In the genomic region with DNA sequence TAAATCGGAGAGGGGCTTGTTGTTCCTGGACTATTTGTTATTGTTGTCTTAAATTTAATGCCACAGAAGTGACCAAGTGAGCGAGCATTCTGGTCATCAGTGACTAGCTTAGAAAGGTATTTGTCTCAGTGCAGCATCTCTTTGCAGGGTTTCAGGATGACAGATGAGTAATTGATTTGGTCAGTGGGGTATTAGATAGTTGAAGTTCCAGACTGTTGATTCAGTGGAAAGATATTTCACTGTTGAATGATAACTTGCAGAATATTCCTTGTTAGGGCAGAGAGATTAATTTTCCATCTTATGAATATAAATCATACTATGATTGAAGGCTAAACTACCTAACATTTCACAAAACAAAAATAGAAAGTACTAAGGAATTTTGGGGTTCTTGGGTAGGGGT, we compare ENCODE assay signal across 12 cellular contexts.
DNase-seq lines count a peak whose midpoint lies in the region; ATAC-seq and TF ChIP-seq lines count a peak whose summit lies in the region.
"Had no signal": no experiment of that assay in that cellular context is flagged by ENCODE, and none has a peak within 500 bp of the region (broad histone marks: within the 10 kb centered on the region; RNA-seq: fewer than 3 reads in every experiment).

No MANE protein-coding gene starts in this region.

- TF ChIP-seq CTCF in SK-N-SH (IDR thresholded peaks at IDR 0.05) (no peak), foreskin fibroblast (IDR thresholded peaks at IDR 0.05; ENCODE audit: low read depth, low read length) (no peak), type B pancreatic cell (conservative IDR thresholded peaks at IDR 0.05) (no peak)

- peaks cover 60 to 71% of the 10 kb centered on the region in 2 experiments for H3K4me1 ChIP-seq in SK-N-SH (ENCODE audit: control insufficient read depth in 1 of 2, insufficient read depth in 2 of 2, low read depth in 1 of 2, low read length in 1 of 2)

- peaks cover 23% of the 10 kb centered on the region for H4K20me1 ChIP-seq in SK-N-SH (ENCODE audit: insufficient read depth)

- peak; percentile 20 to 99; a peak in 3 of 4 replicates for TF ChIP-seq EP300 in SK-N-SH (IDR thresholded peaks at IDR 0.05; ENCODE audit: borderline replicate concordance in 1 of 2, low read depth in 1 of 2, low read length in 1 of 2)

- POLR2A ChIA-PET in SK-N-SH (lab: Yijun Ruan, JAX) = interaction anchor here (1.0 kb wide), 1 partner anchor 122 kb away, joined by 3 read pairs; no protein-coding TSS in a partner anchor

- no peak for ATAC-seq in HG02884 (IDR thresholded peaks at IDR 0.05; ENCODE audit: unreplicated experiment)

- H3K27me3 ChIP-seq in SK-N-SH (ENCODE audit: insufficient read depth) = no peaks in the 10 kb centered on the region

- peak overlapping the region; percentile 53 for H3K4me3 Mint-ChIP-seq in type B pancreatic cell

- TF ChIP-seq RAD21 in SK-N-SH (IDR thresholded peaks at IDR 0.05; ENCODE audit: low read length) = no peak

- peaks cover 0 to 1% of the 10 kb centered on the region in 2 experiments for H3K36me3 ChIP-seq in SK-N-SH (replicated peaks in 1 of 2; ENCODE audit: control insufficient read depth in 1 of 2, insufficient read depth in 2 of 2, low read length in 1 of 2)

- peak overlapping the region; percentile 77 for H3K4me2 ChIP-seq in SK-N-SH

- H3K9me3 Mint-ChIP-seq in type B pancreatic cell = no peaks in the 10 kb centered on the region
- H3K9me3 Mint-ChIP-seq: naive B cell, T-cell had no signal

- no peak overlapping the region for H2AFZ ChIP-seq in SK-N-SH (ENCODE audit: low read depth)

- H3K36me3 Mint-ChIP-seq in type B pancreatic cell = no peaks in the 10 kb centered on the region
- H3K36me3 Mint-ChIP-seq: naive B cell, T-cell had no signal

- CTCF ChIA-PET in SK-N-SH (lab: Yijun Ruan, JAX) = interaction anchor here (0.9 to 2.2 kb wide), 3 partner anchors 116 to 317 kb away, joined by 3 to 7 read pairs (median 5); partner anchors contain the start of gene TRIO

- peak overlapping the region; percentile 77; the same call in 1 of the 2 replicates for H3K9ac ChIP-seq in SK-N-SH

- no peaks in the 10 kb centered on the region for H3K9me3 ChIP-seq in SK-N-SH

- H3K4me3 ChIP-seq in SK-N-SH (ENCODE audit: low read depth in 2 of 2, low read length in 1 of 2) (no peak overlapping the region; a peak in 1 of 4 replicates), foreskin fibroblast (ENCODE audit: low read depth in 1 of 2, low read length in 2 of 2) (no peak overlapping the region)

- H3K79me2 ChIP-seq in SK-N-SH (ENCODE audit: insufficient read depth) = peaks cover 98% of the 10 kb centered on the region

- H3K27ac Mint-ChIP-seq in type B pancreatic cell = peak overlapping the region; percentile 65
- H3K27ac Mint-ChIP-seq: T-cell had no signal

- 10% methylated on average over 2 of the region's 2 CpGs for WGBS in SK-N-SH (ENCODE audit: low lambda C conversion rate)

- peak; percentile 25 for DNase-seq in NCI-H82 (lab: John Stamatoyannopoulos, UW)
- no peak for DNase-seq in NCI-H82 treated with DMSO at 0.1 percent for 48 hours (lab: John Stamatoyannopoulos, UW; ENCODE audit: unreplicated experiment)
- no peak for DNase-seq in SK-N-SH
- peak; percentile 89 to 90 for DNase-seq in foreskin fibroblast
- no peak for DNase-seq in type B pancreatic cell (ENCODE audit: extremely low spot score, unreplicated experiment)
- DNase-seq in activated CD4-positive, alpha-beta T cell treated with anti-CD3 and anti-CD28 coated beads for 48 hours = no peak
- DNase-seq in stimulated activated naive CD4-positive, alpha-beta T cell (lab: John Stamatoyannopoulos, UW) = no peak
- DNase-seq: activated T-cell treated with anti-CD3 and anti-CD28 coated beads, Interleukin-2, amount 50 U/mL, for 1 hour; naive B cell; NCI-H1048; T-cell had no signal

- H3K9me2 ChIP-seq in SK-N-SH = no peaks in the 10 kb centered on the region

- peak overlapping the region; percentile 64 to 96; a peak in 3 of 4 replicates for H3K27ac ChIP-seq in SK-N-SH (ENCODE audit: low read depth in 2 of 2, low read length in 1 of 2)

- H3K27me3 Mint-ChIP-seq in type B pancreatic cell = no peaks in the 10 kb centered on the region
- H3K27me3 Mint-ChIP-seq: naive B cell had no signal

- H3F3A ChIP-seq in SK-N-SH (replicated peaks; ENCODE audit: insufficient read depth) = peaks cover 65% of the 10 kb centered on the region

- H3K4me1 Mint-ChIP-seq in type B pancreatic cell (ENCODE audit: unreplicated experiment) = peaks cover 82% of the 10 kb centered on the region

TF ChIP-seq in SK-N-SH, 30 proteins besides CTCF, POLR2A, EP300 and RAD21 (continues in another document):
- peak; percentile 100 for TF ChIP-seq JUND (IDR thresholded peaks at IDR 0.05)
- peak; percentile 92 for TF ChIP-seq FOXM1 (IDR thresholded peaks at IDR 0.05; ENCODE audit: low read depth)
- no peak for TF ChIP-seq EZH2phosphoT487 (IDR thresholded peaks at IDR 0.05; ENCODE audit: borderline replicate concordance, low read depth)
- no peak for TF ChIP-seq ELF1 (IDR thresholded peaks at IDR 0.05)
- TF ChIP-seq POLR2AphosphoS5 (IDR thresholded peaks at IDR 0.05; ENCODE audit: low read depth, low read length) = peak; percentile 85
- TF ChIP-seq MEF2A (IDR thresholded peaks at IDR 0.05; ENCODE audit: borderline replicate concordance, low read depth) = peak; percentile 83
- no peak for TF ChIP-seq TAF1 (IDR thresholded peaks at IDR 0.05; ENCODE audit: borderline replicate concordance, low read depth, low read length)
- TF ChIP-seq, protein P1, sequence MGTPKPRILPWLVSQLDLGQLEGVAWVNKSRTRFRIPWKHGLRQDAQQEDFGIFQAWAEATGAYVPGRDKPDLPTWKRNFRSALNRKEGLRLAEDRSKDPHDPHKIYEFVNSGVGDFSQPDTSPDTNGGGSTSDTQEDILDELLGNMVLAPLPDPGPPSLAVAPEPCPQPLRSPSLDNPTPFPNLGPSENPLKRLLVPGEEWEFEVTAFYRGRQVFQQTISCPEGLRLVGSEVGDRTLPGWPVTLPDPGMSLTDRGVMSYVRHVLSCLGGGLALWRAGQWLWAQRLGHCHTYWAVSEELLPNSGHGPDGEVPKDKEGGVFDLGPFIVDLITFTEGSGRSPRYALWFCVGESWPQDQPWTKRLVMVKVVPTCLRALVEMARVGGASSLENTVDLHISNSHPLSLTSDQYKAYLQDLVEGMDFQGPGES (IDR thresholded peaks at IDR 0.05; ENCODE audit: low read depth, low read length) = no peak
- no peak for TF ChIP-seq CHD2 (IDR thresholded peaks at IDR 0.05; ENCODE audit: low read length, partially characterized antibody)
- no peak for TF ChIP-seq RCOR1 (IDR thresholded peaks at IDR 0.05; ENCODE audit: low read length)
- TF ChIP-seq MAX (IDR thresholded peaks at IDR 0.05; ENCODE audit: low read depth) = peak; percentile 45; the same call in 1 of the 2 replicates
- peak; percentile 99 for TF ChIP-seq TEAD4 (IDR thresholded peaks at IDR 0.05; ENCODE audit: borderline replicate concordance, insufficient read depth)
- TF ChIP-seq REST (IDR thresholded peaks at IDR 0.05; ENCODE audit: low read depth, low read length) = no peak
- TF ChIP-seq NRF1 (IDR thresholded peaks at IDR 0.05; ENCODE audit: low read depth, low read length) = no peak
- no peak for TF ChIP-seq SMC3 (IDR thresholded peaks at IDR 0.05; ENCODE audit: low read depth, low read length)
- no peak for TF ChIP-seq MXI1 (IDR thresholded peaks at IDR 0.05; ENCODE audit: low read depth, low read length)
- TF ChIP-seq RXRA (IDR thresholded peaks at IDR 0.05; ENCODE audit: borderline replicate concordance, low read depth) = peak; percentile 80; the same call in 1 of the 2 replicates
- no peak for TF ChIP-seq YY1 (IDR thresholded peaks at IDR 0.05; ENCODE audit: low read depth)
- peak; percentile 97 for TF ChIP-seq TCF12 (IDR thresholded peaks at IDR 0.05)

Comparison
In these comparisons a context has a peak if more than half of its experiments do, and no peak if none do; other contexts are left out.
1. DNase-seq: peak in NCI-H82 (single experiment) and foreskin fibroblast (2 of 2); none in NCI-H82 treated with DMSO at 0.1 percent for 48 hours (single experiment), SK-N-SH (single experiment), type B pancreatic cell (single experiment), activated CD4-positive, alpha-beta T cell treated with anti-CD3 and anti-CD28 coated beads for 48 hours (single experiment) and stimulated activated naive CD4-positive, alpha-beta T cell (0 of 6).